Comparison of ENCODE assay signal across 9 cellular contexts in genomic region chr4:94455081-94455480, GRCh38. TPM values are rescaled to one million over a fixed set of nuclear protein-coding genes. Genes with fewer than 3 reads are reported as not detected.
DNase-seq lines count a peak whose midpoint lies in the region; ATAC-seq and TF ChIP-seq lines count a peak whose summit lies in the region.
"Had no signal": no experiment of that assay in that cellular context is flagged by ENCODE, and none has a peak within 500 bp of the region (broad histone marks: within the 10 kb centered on the region; RNA-seq: fewer than 3 reads in every experiment).

No MANE protein-coding gene starts in this region.

- ATAC-seq in heart right ventricle (no peak), GM21423 (IDR thresholded peaks at IDR 0.05; ENCODE audit: unreplicated experiment) (no peak)
- ATAC-seq in stimulated activated effector memory CD8-positive, alpha-beta T cell treated with anti-CD3 and anti-CD28 coated beads, Interleukin-12 subunit alpha, Interleukin-12 subunit beta, amount 100 ng/mL, for 72 hours: no peak

- no peaks in the 10 kb centered on the region for H3K36me3 Mint-ChIP-seq in glutamatergic neuron (ENCODE audit: unreplicated experiment)
- H3K36me3 Mint-ChIP-seq in stimulated activated effector memory CD8-positive, alpha-beta T cell treated with anti-CD3 and anti-CD28 coated beads, Interleukin-12 subunit alpha, Interleukin-12 subunit beta, amount 100 ng/mL, for 72 hours: peaks cover 7% of the 10 kb centered on the region

- peak overlapping the region; percentile 92 for H3K9ac ChIP-seq in GM23248

- no peak overlapping the region for H3K27ac Mint-ChIP-seq in glutamatergic neuron (ENCODE audit: unreplicated experiment)
- no peak overlapping the region for H3K27ac Mint-ChIP-seq in stimulated activated effector memory CD8-positive, alpha-beta T cell treated with anti-CD3 and anti-CD28 coated beads, Interleukin-12 subunit alpha, Interleukin-12 subunit beta, amount 100 ng/mL, for 72 hours

- in situ Hi-C loops in GM23248 (cut with MboI): no loop called here

- TF ChIP-seq EP300 in sigmoid colon (IDR thresholded peaks at IDR 0.05): no peak

- H3K79me2 ChIP-seq in GM23248 (ENCODE audit: insufficient read depth): peaks cover 87% of the 10 kb centered on the region

- TF ChIP-seq CTCF in ascending aorta (IDR thresholded peaks at IDR 0.05) (no peak), heart right ventricle (IDR thresholded peaks at IDR 0.05) (no peak), sigmoid colon (IDR thresholded peaks at IDR 0.05) (no peak), glutamatergic neuron (IDR thresholded peaks at IDR 0.05; ENCODE audit: partially characterized antibody, unreplicated experiment) (no peak)

- H3K27me3 Mint-ChIP-seq in glutamatergic neuron (ENCODE audit: unreplicated experiment): peaks cover 2% of the 10 kb centered on the region

- peaks cover 57% of the 10 kb centered on the region for H3K4me1 ChIP-seq in GM23248 (ENCODE audit: insufficient read depth)
- H3K4me1 ChIP-seq in ascending aorta: peaks cover 0 to 29% of the 10 kb centered on the region in 2 donors
- peaks cover 0 to 78% (median 44%) of the 10 kb centered on the region in 9 donors for H3K4me1 ChIP-seq in heart right ventricle
- H3K4me1 ChIP-seq in sigmoid colon: peaks cover 0 to 69% (median 48%) of the 10 kb centered on the region in 4 donors

- WGBS in GM23248 (ENCODE audit: low coverage in 1 of 2, low lambda C conversion rate in 2 of 2, missing lambda C conversion rate in 2 of 2), 2 experiments: 1 to 2% methylated on average over 3 of the region's 3 CpGs
- 33 to 43% methylated on average over 3 of the region's 3 CpGs for WGBS in heart right ventricle, 2 donors
- 13 to 50% methylated on average over 3 of the region's 3 CpGs for WGBS in sigmoid colon, 2 donors

- H3K27ac ChIP-seq in GM23248: peak overlapping the region; percentile 86
- H3K27ac ChIP-seq in ascending aorta: peak overlapping the region; percentile 100
- H3K27ac ChIP-seq in heart right ventricle: peak overlapping the region; percentile 64 to 100 (median 99)
- H3K27ac ChIP-seq in sigmoid colon: peak overlapping the region; percentile 97 to 100 (median 98)

- peaks cover 18% of the 10 kb centered on the region for H3K4me1 Mint-ChIP-seq in glutamatergic neuron (ENCODE audit: low read depth, unreplicated experiment)
- peaks cover 32% of the 10 kb centered on the region for H3K4me1 Mint-ChIP-seq in stimulated activated effector memory CD8-positive, alpha-beta T cell treated with anti-CD3 and anti-CD28 coated beads, Interleukin-12 subunit alpha, Interleukin-12 subunit beta, amount 100 ng/mL, for 72 hours

- no peak for TF ChIP-seq POLR2A in sigmoid colon (IDR thresholded peaks at IDR 0.05)

- peaks cover 2% of the 10 kb centered on the region for H3K9me3 Mint-ChIP-seq in glutamatergic neuron (ENCODE audit: unreplicated experiment)
- H3K9me3 Mint-ChIP-seq in stimulated activated effector memory CD8-positive, alpha-beta T cell treated with anti-CD3 and anti-CD28 coated beads, Interleukin-12 subunit alpha, Interleukin-12 subunit beta, amount 100 ng/mL, for 72 hours: no peaks in the 10 kb centered on the region

- H3K9me3 ChIP-seq in GM23248 (ENCODE audit: low read depth) (no peaks in the 10 kb centered on the region), ascending aorta (no peaks in the 10 kb centered on the region), heart right ventricle (no peaks in the 10 kb centered on the region), sigmoid colon (no peaks in the 10 kb centered on the region)

- H3K4me3 ChIP-seq in GM23248: peak overlapping the region; percentile 98
- H3K4me3 ChIP-seq in ascending aorta: peak overlapping the region; percentile 94 to 100
- peak overlapping the region; percentile 91 to 99 (median 96) for H3K4me3 ChIP-seq in heart right ventricle
- peak overlapping the region in 2 of 4 donors; percentile 89 to 98 for H3K4me3 ChIP-seq in sigmoid colon

- DNase-seq in GM23248 (peak; percentile 93), ascending aorta (ENCODE audit: low spot score in 2 of 2) (peak; percentile 42 to 91), heart right ventricle (peak; percentile 46 to 55), sigmoid colon (peak; percentile 83), COR-L47 (lab: John Stamatoyannopoulos, UW) (no peak), glutamatergic neuron (no peak)
- no peak for DNase-seq in stimulated activated effector memory CD8-positive, alpha-beta T cell treated with anti-CD3 and anti-CD28 coated beads, Interleukin-12 subunit alpha, Interleukin-12 subunit beta, amount 100 ng/mL, for 72 hours (ENCODE audit: low spot score in 2 of 2)
- DNase-seq: GF-D8 had no signal

- no peaks in the 10 kb centered on the region for H3K27me3 ChIP-seq in GM23248 (replicated peaks; ENCODE audit: insufficient read depth)
- no peaks in the 10 kb centered on the region for H3K27me3 ChIP-seq in ascending aorta
- no peaks in the 10 kb centered on the region for H3K27me3 ChIP-seq in heart right ventricle
- no peaks in the 10 kb centered on the region for H3K27me3 ChIP-seq in sigmoid colon

- peak overlapping the region; percentile 98 for H3K4me2 ChIP-seq in GM23248 (ENCODE audit: unreplicated experiment)

- intact Hi-C loops in ascending aorta (cut with DNase I) (loop anchor here (5.0 to 10.0 kb wide), 3 partner anchors 52 to 1090 kb away; partner anchors contain the start of gene UNC5C), heart right ventricle (cut with DNase I) (loop anchor here in 7 of 10 donors (10.0 kb wide), 5 partner anchors 50 to 140 kb away; no protein-coding TSS in a partner anchor), sigmoid colon (cut with DNase I) (loop anchor here (2.0 kb wide), 1 partner anchor 70 kb away; no protein-coding TSS in a partner anchor)

- peaks cover 43% of the 10 kb centered on the region for H3F3A ChIP-seq in GM23248 (ENCODE audit: insufficient read depth)

- H3K4me3 Mint-ChIP-seq in glutamatergic neuron (ENCODE audit: unreplicated experiment): no peak overlapping the region
- H3K4me3 Mint-ChIP-seq in stimulated activated effector memory CD8-positive, alpha-beta T cell treated with anti-CD3 and anti-CD28 coated beads, Interleukin-12 subunit alpha, Interleukin-12 subunit beta, amount 100 ng/mL, for 72 hours: no peak overlapping the region

- H3K36me3 ChIP-seq in GM23248 (ENCODE audit: low read depth) (peaks cover 20% of the 10 kb centered on the region), ascending aorta (peaks cover 3 to 16% of the 10 kb centered on the region in 2 donors), heart right ventricle (peaks cover 0 to 29% (median 16%) of the 10 kb centered on the region in 9 donors), sigmoid colon (peaks cover 0 to 17% (median 2%) of the 10 kb centered on the region in 4 donors)

- no peaks in the 10 kb centered on the region for H3K9me2 ChIP-seq in GM23248 (ENCODE audit: insufficient read depth)

- no peak overlapping the region for H2AFZ ChIP-seq in GM23248

- peaks cover 5% of the 10 kb centered on the region; the same call in 1 of the 2 replicates for H4K20me1 ChIP-seq in GM23248 (ENCODE audit: insufficient read depth)

RNA-seq across cellular contexts. Expression of gene PDLIM5, which starts 3.3 kb away (rescaled TPM):
- 115 and 185 TPM in 2 replicates for total RNA-seq in GM23248 (2014; rRNA removed; shearing (Covaris generic))
- polyA plus RNA-seq in GM23248 (2016; fragmentation: Nextera tagmentation; extraction: Ambion mirVana) (147 and 149 TPM in 2 replicates), heart right ventricle (100 to 1,000 TPM; 221 to 521 TPM), sigmoid colon (10 to 100 TPM; 31.2 to 43.0 (median 39.6) TPM)
- total RNA-seq in ascending aorta (103 TPM), heart right ventricle (1,000 to 10,000 TPM in 9 of 10 donors, 100 to 1,000 TPM in 1; 856 to 1,549 (median 1,274) TPM), sigmoid colon (100 to 1,000 TPM; 167 to 221 (median 204) TPM), glutamatergic neuron (ENCODE audit: unreplicated experiment) (32.7 TPM)

Comparison
In these comparisons a context has a peak if more than half of its experiments do, and no peak if none do; other contexts are left out.
1. DNase-seq: peak in GM23248 (single experiment), ascending aorta (2 of 2), heart right ventricle (2 of 2) and sigmoid colon (single experiment); none in COR-L47 (single experiment), glutamatergic neuron (single experiment) and stimulated activated effector memory CD8-positive, alpha-beta T cell treated with anti-CD3 and anti-CD28 coated beads, Interleukin-12 subunit alpha, Interleukin-12 subunit beta, amount 100 ng/mL, for 72 hours (0 of 2).
2. Peak in every context shown above with its lines, with median percentiles within 50 percentile points of each other: H3K27ac ChIP-seq.